In the genomic region with DNA sequence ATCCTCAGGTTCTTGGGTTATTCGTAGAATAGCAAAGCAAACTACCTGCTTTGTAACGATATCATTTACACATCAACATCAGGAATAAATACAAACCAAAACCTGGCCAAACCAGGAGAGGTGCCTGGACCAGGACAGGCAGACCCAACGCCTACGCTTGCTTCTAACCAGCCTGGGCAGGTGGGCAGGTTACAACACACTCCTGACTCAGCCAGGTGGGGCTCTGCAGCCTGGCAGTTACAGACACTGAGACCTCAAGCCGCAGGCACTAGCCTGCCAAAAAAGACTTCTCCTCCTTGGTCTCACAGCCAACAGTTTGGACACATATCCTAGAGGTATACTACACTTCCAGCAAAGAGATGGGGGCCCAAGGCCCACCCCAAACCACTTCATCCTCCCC, we compare ENCODE assay signal across 9 cellular contexts. TPM values are rescaled to one million over a fixed set of nuclear protein-coding genes. Genes with fewer than 3 reads are reported as not detected.
DNase-seq lines count a peak whose midpoint lies in the region; ATAC-seq lines count a peak whose summit lies in the region.
"Had no signal": no experiment of that assay in that cellular context is flagged by ENCODE, and none has a peak within 500 bp of the region (broad histone marks: within the 10 kb centered on the region; RNA-seq: fewer than 3 reads in every experiment).

No MANE protein-coding gene starts in this region.

- no peak overlapping the region for H3K4me3 ChIP-seq in ectodermal cell (ENCODE audit: insufficient read depth, low read depth, low read length)

- H3K9me3 Mint-ChIP-seq in activated CD4-positive, alpha-beta T cell treated with anti-CD3 and anti-CD28 coated beads, Interleukin-2, amount 10 ng/mL, durations not matched to agents 7 days and 5 days: peaks cover 5% of the 10 kb centered on the region
- no peaks in the 10 kb centered on the region for H3K9me3 Mint-ChIP-seq in stimulated activated effector memory CD8-positive, alpha-beta T cell treated with anti-CD3 and anti-CD28 coated beads, Interleukin-12 subunit alpha, Interleukin-12 subunit beta, amount 100 ng/mL, for 72 hours

- no peaks in the 10 kb centered on the region for H3K27me3 ChIP-seq in ectodermal cell (ENCODE audit: control insufficient read depth, insufficient read depth, low read length, poor library complexity, severe bottlenecking)

- ATAC-seq in stimulated activated effector memory CD8-positive, alpha-beta T cell treated with anti-CD3 and anti-CD28 coated beads, Interleukin-12 subunit alpha, Interleukin-12 subunit beta, amount 100 ng/mL, for 72 hours: peak; percentile 39
- ATAC-seq in HG03354 (IDR thresholded peaks at IDR 0.05; ENCODE audit: poor library complexity, severe bottlenecking, unreplicated experiment): no peak

- no peaks in the 10 kb centered on the region for H3K27me3 Mint-ChIP-seq in activated CD4-positive, alpha-beta T cell treated with anti-CD3 and anti-CD28 coated beads, Interleukin-2, amount 10 ng/mL, durations not matched to agents 7 days and 5 days

- H3K36me3 Mint-ChIP-seq in activated CD4-positive, alpha-beta T cell treated with anti-CD3 and anti-CD28 coated beads, Interleukin-2, amount 10 ng/mL, durations not matched to agents 7 days and 5 days (ENCODE audit: low read depth): peaks cover 39% of the 10 kb centered on the region
- H3K36me3 Mint-ChIP-seq in stimulated activated effector memory CD8-positive, alpha-beta T cell treated with anti-CD3 and anti-CD28 coated beads, Interleukin-12 subunit alpha, Interleukin-12 subunit beta, amount 100 ng/mL, for 72 hours: peaks cover 34% of the 10 kb centered on the region

- H3K4me1 Mint-ChIP-seq in activated CD4-positive, alpha-beta T cell treated with anti-CD3 and anti-CD28 coated beads, Interleukin-2, amount 10 ng/mL, durations not matched to agents 7 days and 5 days: peaks cover 88% of the 10 kb centered on the region
- H3K4me1 Mint-ChIP-seq in stimulated activated effector memory CD8-positive, alpha-beta T cell treated with anti-CD3 and anti-CD28 coated beads, Interleukin-12 subunit alpha, Interleukin-12 subunit beta, amount 100 ng/mL, for 72 hours: peaks cover 87% of the 10 kb centered on the region

- POLR2A ChIA-PET in activated CD4-positive, alpha-beta T cell treated with anti-CD3 and anti-CD28 coated beads, Interleukin-2, amount 10 ng/mL, durations not matched to agents 7 days and 5 days (lab: Charles Lee): no interaction called here

- peak overlapping the region; percentile 26 for H3K27ac ChIP-seq in ectodermal cell (ENCODE audit: insufficient read depth, low read depth, low read length, poor library complexity, severe bottlenecking)

- CTCF ChIA-PET in activated CD4-positive, alpha-beta T cell treated with anti-CD3 and anti-CD28 coated beads, Interleukin-2, amount 10 ng/mL, durations not matched to agents 7 days and 5 days (lab: Charles Lee): interaction anchor here (1.2 kb wide), 1 partner anchor 12 kb away, joined by 3 read pairs; no protein-coding TSS in a partner anchor

- 92 to 97% methylated on average over 5 of the region's 5 CpGs for WGBS in ectodermal cell, 2 experiments

- H3K4me3 Mint-ChIP-seq in activated CD4-positive, alpha-beta T cell treated with anti-CD3 and anti-CD28 coated beads, Interleukin-2, amount 10 ng/mL, durations not matched to agents 7 days and 5 days: peak overlapping the region; percentile 15
- H3K4me3 Mint-ChIP-seq in stimulated activated effector memory CD8-positive, alpha-beta T cell treated with anti-CD3 and anti-CD28 coated beads, Interleukin-12 subunit alpha, Interleukin-12 subunit beta, amount 100 ng/mL, for 72 hours: peak overlapping the region; percentile 9

- H3K4me1 ChIP-seq in ectodermal cell (ENCODE audit: control insufficient read depth, insufficient read depth, low read length): peaks cover 3% of the 10 kb centered on the region

- no peaks in the 10 kb centered on the region for H3K36me3 ChIP-seq in ectodermal cell (ENCODE audit: control insufficient read depth, insufficient read depth, low read length)

- H3K9me3 ChIP-seq in ectodermal cell (ENCODE audit: control insufficient read depth, low read length): no peaks in the 10 kb centered on the region

- H3K27ac Mint-ChIP-seq in activated CD4-positive, alpha-beta T cell treated with anti-CD3 and anti-CD28 coated beads, Interleukin-2, amount 10 ng/mL, durations not matched to agents 7 days and 5 days: peak overlapping the region; percentile 64
- peak overlapping the region; percentile 17 for H3K27ac Mint-ChIP-seq in stimulated activated effector memory CD8-positive, alpha-beta T cell treated with anti-CD3 and anti-CD28 coated beads, Interleukin-12 subunit alpha, Interleukin-12 subunit beta, amount 100 ng/mL, for 72 hours

- no peak for DNase-seq in activated CD4-positive, alpha-beta T cell treated with anti-CD3 and anti-CD28 coated beads, Interleukin-2, amount 10 ng/mL, durations not matched to agents 7 days and 5 days
- no peak for DNase-seq in activated CD4-positive, alpha-beta T cell treated with anti-CD3 and anti-CD28 coated beads for 48 hours
- DNase-seq in HPDE6-E6E7 (ENCODE audit: extremely low spot score) (peak; percentile 100), OCI-M2 (lab: John Stamatoyannopoulos, UW; ENCODE audit: unreplicated experiment) (no peak), NCI-H2227 treated with DMSO at 0.1 percent for 48 hours (lab: John Stamatoyannopoulos, UW) (no peak)
- DNase-seq in stimulated activated effector memory CD8-positive, alpha-beta T cell treated with anti-CD3 and anti-CD28 coated beads, Interleukin-12 subunit alpha, Interleukin-12 subunit beta, amount 100 ng/mL, for 72 hours (ENCODE audit: low spot score in 2 of 2): no peak
- DNase-seq: NCI-H524 had no signal

RNA-seq across cellular contexts. Expression of a gene that starts 14.0 kb away (rescaled TPM):
- 100 to 1,000 TPM; 158 to 178 TPM for total RNA-seq in activated CD4-positive, alpha-beta T cell treated with anti-CD3 and anti-CD28 coated beads, Interleukin-2, amount 10 ng/mL, durations not matched to agents 7 days and 5 days
- polyA plus RNA-seq in ectodermal cell (2013, experiment 1 of 4): 122 TPM
- 130 TPM for polyA plus RNA-seq in ectodermal cell (2013, experiment 2 of 4)
- polyA plus RNA-seq in ectodermal cell (2013, experiment 3 of 4): 79.6 TPM
- 97.7 TPM for polyA plus RNA-seq in ectodermal cell (2013, experiment 4 of 4)

RNA-seq across cellular contexts. Expression of a gene that starts 31.8 kb away (rescaled TPM):
- total RNA-seq in activated CD4-positive, alpha-beta T cell treated with anti-CD3 and anti-CD28 coated beads, Interleukin-2, amount 10 ng/mL, durations not matched to agents 7 days and 5 days: 100 to 1,000 TPM in 1 of 2 experiments, 10 to 100 TPM in 1; 88.3 to 101 TPM
- 116 TPM for polyA plus RNA-seq in ectodermal cell (2013, experiment 1 of 4)
- 126 TPM for polyA plus RNA-seq in ectodermal cell (2013, experiment 2 of 4)
- polyA plus RNA-seq in ectodermal cell (2013, experiment 3 of 4): 88.6 TPM
- polyA plus RNA-seq in ectodermal cell (2013, experiment 4 of 4): 101 TPM
